Comparison of ENCODE assay signal across 1 cellular context in genomic region chr7:149125189-149125863, GRCh38.
TF ChIP-seq lines count a peak whose summit lies in the region.

No MANE protein-coding gene starts in this region.

TF ChIP-seq in endothelial cell of umbilical vein, 7 proteins besides CTCF, POLR2A, EP300 and RAD21:
- no peak for TF ChIP-seq FOS (IDR thresholded peaks at IDR 0.05; ENCODE audit: borderline replicate concordance, insufficient read depth, low read length)
- no peak for TF ChIP-seq POLR2AphosphoS5 (IDR thresholded peaks at IDR 0.05; ENCODE audit: insufficient read depth, low read depth, low read length)
- no peak for TF ChIP-seq MAX (IDR thresholded peaks at IDR 0.05; ENCODE audit: insufficient read depth, insufficient read length)
- no peak for TF ChIP-seq GATA2 (IDR thresholded peaks at IDR 0.05; ENCODE audit: insufficient read depth, insufficient read length, low read depth, low read length)
- no peak for TF ChIP-seq MYC (IDR thresholded peaks at IDR 0.05; ENCODE audit: low read depth, low read length)
- no peak for TF ChIP-seq JUN (IDR thresholded peaks at IDR 0.05; ENCODE audit: borderline replicate concordance, insufficient read depth, insufficient read length, low read depth)
- no peak for TF ChIP-seq EZH2 (IDR thresholded peaks at IDR 0.05; ENCODE audit: borderline replicate concordance, low read depth, low read length, severe bottlenecking)
TF ChIP-seq in endothelial cell of umbilical vein: peak in this region for 0.
